In the genomic region with DNA sequence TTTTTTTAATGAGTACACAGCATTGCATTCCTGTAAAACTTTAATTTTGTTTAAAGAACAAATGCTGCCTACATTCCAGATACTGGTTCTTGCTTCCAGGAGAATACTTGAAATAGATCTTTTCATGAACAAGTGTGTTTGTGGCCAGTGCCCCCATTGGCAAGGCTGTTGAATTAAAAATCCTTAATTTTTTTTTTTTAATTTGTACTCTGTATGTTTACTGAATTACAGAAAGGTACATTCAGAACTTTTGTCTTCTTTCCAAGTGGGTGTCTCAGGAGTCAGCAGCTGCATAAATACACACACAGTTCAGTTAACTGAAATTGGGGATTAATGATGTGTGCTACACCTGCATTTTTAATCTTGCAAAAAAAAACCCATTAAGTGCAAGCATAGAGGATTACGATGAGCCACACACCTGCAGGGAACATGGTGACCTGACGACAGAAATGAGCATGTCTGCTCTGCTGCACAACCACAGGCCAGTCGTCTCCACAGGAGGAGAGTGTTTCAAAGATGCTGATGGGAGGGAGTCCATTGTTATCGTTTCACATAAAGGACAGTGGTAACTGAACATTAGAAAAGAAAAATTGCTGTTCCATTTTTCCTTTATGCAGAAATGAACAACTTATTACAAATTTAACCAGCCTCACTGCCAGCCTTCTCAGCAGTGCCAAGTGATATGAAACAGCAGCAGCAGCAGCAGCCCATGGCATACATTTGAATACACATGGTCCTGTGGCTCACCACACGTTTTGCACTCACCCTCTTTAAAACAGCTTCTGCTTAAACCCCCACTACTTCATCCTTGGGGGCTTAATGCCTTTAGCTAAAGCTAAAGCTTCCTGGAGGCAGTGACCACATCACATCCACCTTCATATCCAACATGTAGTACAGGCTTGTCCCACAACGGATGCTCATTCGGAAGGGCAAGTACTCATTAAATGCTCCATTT, we compare ENCODE assay signal across 12 cellular contexts.
DNase-seq lines count a peak whose midpoint lies in the region; ATAC-seq lines count a peak whose summit lies in the region.
"Had no signal": no experiment of that assay in that cellular context is flagged by ENCODE, and none has a peak within 500 bp of the region (broad histone marks: within the 10 kb centered on the region; RNA-seq: fewer than 3 reads in every experiment).

No MANE protein-coding gene starts in this region.

- H3K9me3 ChIP-seq in naive thymus-derived CD4-positive, alpha-beta T cell (ENCODE audit: control insufficient read depth in 2 of 3, low read length in 3 of 3), result no peaks in the 10 kb centered on the region
- H3K9me3 ChIP-seq in CD4-positive, alpha-beta memory T cell (ENCODE audit: control insufficient read depth in 1 of 2, low read length in 2 of 2), result no peaks in the 10 kb centered on the region

- peaks cover 0 to 5% (median 0%) of the 10 kb centered on the region in 5 donors for H3K36me3 Mint-ChIP-seq in naive thymus-derived CD4-positive, alpha-beta T cell
- H3K36me3 Mint-ChIP-seq in activated CD8-positive, alpha-beta T cell treated with anti-CD3 and anti-CD28 coated beads, Interleukin-2, amount 10 ng/mL, durations not matched to agents 7 days and 5 days (ENCODE audit: low read depth), result no peaks in the 10 kb centered on the region
- no peaks in the 10 kb centered on the region for H3K36me3 Mint-ChIP-seq in CD4-positive, alpha-beta memory T cell

- intact Hi-C loops in naive thymus-derived CD4-positive, alpha-beta T cell (cut with micrococcal nuclease), result no loop called here
- intact Hi-C loops in CD4-positive, alpha-beta memory T cell (cut with micrococcal nuclease), result no loop called here

- ATAC-seq in GM21423 (IDR thresholded peaks at IDR 0.05; ENCODE audit: unreplicated experiment), result peak; percentile 53
- ATAC-seq in HG03439 (IDR thresholded peaks at IDR 0.05; ENCODE audit: unreplicated experiment), result peak; percentile 57
- ATAC-seq in naive thymus-derived CD4-positive, alpha-beta T cell, result no peak
- ATAC-seq in activated CD8-positive, alpha-beta T cell treated with anti-CD3 and anti-CD28 coated beads, Interleukin-2, amount 10 ng/mL, durations not matched to agents 7 days and 5 days, result no peak
- ATAC-seq: HCT116; SK-N-SH treated with all-trans-retinoic acid at 6 μM for 48 hours; stimulated activated naive CD8-positive, alpha-beta T cell treated with anti-CD3 and anti-CD28 coated beads, Interleukin-15, amount 100 ng/mL, for 72 hours had no signal

- peaks cover 0 to 4% (median 0%) of the 10 kb centered on the region in 11 donors for H3K9me3 Mint-ChIP-seq in naive thymus-derived CD4-positive, alpha-beta T cell
- no peaks in the 10 kb centered on the region for H3K9me3 Mint-ChIP-seq in activated CD8-positive, alpha-beta T cell treated with anti-CD3 and anti-CD28 coated beads, Interleukin-2, amount 10 ng/mL, durations not matched to agents 7 days and 5 days (ENCODE audit: insufficient read depth)
- H3K9me3 Mint-ChIP-seq in CD4-positive, alpha-beta memory T cell, result no peaks in the 10 kb centered on the region
- H3K9me3 Mint-ChIP-seq: stimulated activated naive CD8-positive, alpha-beta T cell treated with anti-CD3 and anti-CD28 coated beads, Interleukin-15, amount 100 ng/mL, for 72 hours had no signal

- CTCF ChIA-PET in naive thymus-derived CD4-positive, alpha-beta T cell (lab: Charles Lee), result no interaction called here
- CTCF ChIA-PET in activated CD8-positive, alpha-beta T cell treated with anti-CD3 and anti-CD28 coated beads, Interleukin-2, amount 10 ng/mL, durations not matched to agents 7 days and 5 days (lab: Charles Lee), result no interaction called here
- CTCF ChIA-PET in CD4-positive, alpha-beta memory T cell (lab: Charles Lee; ENCODE audit: partially characterized antibody), result no interaction called here

- H3K27me3 Mint-ChIP-seq in naive thymus-derived CD4-positive, alpha-beta T cell, result no peaks in the 10 kb centered on the region
- H3K27me3 Mint-ChIP-seq in activated CD8-positive, alpha-beta T cell treated with anti-CD3 and anti-CD28 coated beads, Interleukin-2, amount 10 ng/mL, durations not matched to agents 7 days and 5 days (ENCODE audit: low read depth), result no peaks in the 10 kb centered on the region
- H3K27me3 Mint-ChIP-seq in CD4-positive, alpha-beta memory T cell, result peaks cover 1 to 3% of the 10 kb centered on the region in 2 donors
- H3K27me3 Mint-ChIP-seq: stimulated activated naive CD8-positive, alpha-beta T cell treated with anti-CD3 and anti-CD28 coated beads, Interleukin-15, amount 100 ng/mL, for 72 hours had no signal

- no peaks in the 10 kb centered on the region for H3K36me3 ChIP-seq in naive thymus-derived CD4-positive, alpha-beta T cell (ENCODE audit: control insufficient read depth in 2 of 3, insufficient read depth in 3 of 3, low read length in 3 of 3)
- H3K36me3 ChIP-seq in CD4-positive, alpha-beta memory T cell (ENCODE audit: insufficient read depth, low read length), result no peaks in the 10 kb centered on the region

- no peak overlapping the region for H3K4me3 Mint-ChIP-seq in naive thymus-derived CD4-positive, alpha-beta T cell
- H3K4me3 Mint-ChIP-seq in activated CD8-positive, alpha-beta T cell treated with anti-CD3 and anti-CD28 coated beads, Interleukin-2, amount 10 ng/mL, durations not matched to agents 7 days and 5 days, result no peak overlapping the region
- H3K4me3 Mint-ChIP-seq in CD4-positive, alpha-beta memory T cell, result no peak overlapping the region
- H3K4me3 Mint-ChIP-seq: stimulated activated naive CD8-positive, alpha-beta T cell treated with anti-CD3 and anti-CD28 coated beads, Interleukin-15, amount 100 ng/mL, for 72 hours had no signal

- peaks cover 20 to 25% (median 23%) of the 10 kb centered on the region in 7 donors for H3K4me1 Mint-ChIP-seq in naive thymus-derived CD4-positive, alpha-beta T cell
- H3K4me1 Mint-ChIP-seq in activated CD8-positive, alpha-beta T cell treated with anti-CD3 and anti-CD28 coated beads, Interleukin-2, amount 10 ng/mL, durations not matched to agents 7 days and 5 days (ENCODE audit: low read depth), result peaks cover 15% of the 10 kb centered on the region
- H3K4me1 Mint-ChIP-seq in CD4-positive, alpha-beta memory T cell, result peaks cover 15 to 24% (median 19%) of the 10 kb centered on the region in 4 donors

- no peak overlapping the region for H3K27ac Mint-ChIP-seq in naive thymus-derived CD4-positive, alpha-beta T cell
- no peak overlapping the region for H3K27ac Mint-ChIP-seq in activated CD8-positive, alpha-beta T cell treated with anti-CD3 and anti-CD28 coated beads, Interleukin-2, amount 10 ng/mL, durations not matched to agents 7 days and 5 days
- peak overlapping the region in 1 of 7 donors; percentile 76 for H3K27ac Mint-ChIP-seq in CD4-positive, alpha-beta memory T cell
- H3K27ac Mint-ChIP-seq: stimulated activated naive CD8-positive, alpha-beta T cell treated with anti-CD3 and anti-CD28 coated beads, Interleukin-15, amount 100 ng/mL, for 72 hours had no signal

- no peak overlapping the region for H3K27ac ChIP-seq in naive thymus-derived CD4-positive, alpha-beta T cell (ENCODE audit: low read depth, low read length)
- H3K27ac ChIP-seq in CD4-positive, alpha-beta memory T cell (ENCODE audit: low read depth, low read length), result no peak overlapping the region
- H3K27ac ChIP-seq: parathyroid adenoma had no signal

- POLR2A ChIA-PET in naive thymus-derived CD4-positive, alpha-beta T cell (lab: Charles Lee), result no interaction called here
- POLR2A ChIA-PET in activated CD8-positive, alpha-beta T cell treated with anti-CD3 and anti-CD28 coated beads, Interleukin-2, amount 10 ng/mL, durations not matched to agents 7 days and 5 days (lab: Charles Lee), result no interaction called here
- POLR2A ChIA-PET in CD4-positive, alpha-beta memory T cell (lab: Charles Lee; ENCODE audit: partially characterized antibody), result no interaction called here

- peaks cover 11 to 19% of the 10 kb centered on the region in 2 donors for H3K4me1 ChIP-seq in naive thymus-derived CD4-positive, alpha-beta T cell (ENCODE audit: control insufficient read depth in 2 of 2, insufficient read depth in 2 of 2, low read length in 2 of 2)
- H3K4me1 ChIP-seq in CD4-positive, alpha-beta memory T cell (ENCODE audit: insufficient read depth, low read length), result peaks cover 20% of the 10 kb centered on the region
- H3K4me1 ChIP-seq: parathyroid adenoma had no signal

- no peak overlapping the region for H3K4me3 ChIP-seq in naive thymus-derived CD4-positive, alpha-beta T cell (ENCODE audit: low read length)
- H3K4me3 ChIP-seq in CD4-positive, alpha-beta memory T cell (ENCODE audit: low read length in 2 of 2), result no peak overlapping the region

- H3K27me3 ChIP-seq in naive thymus-derived CD4-positive, alpha-beta T cell (ENCODE audit: control insufficient read depth in 2 of 2, insufficient read depth in 2 of 2, low read length in 2 of 2), result no peaks in the 10 kb centered on the region
- H3K27me3 ChIP-seq in CD4-positive, alpha-beta memory T cell (ENCODE audit: insufficient read depth, low read length), result no peaks in the 10 kb centered on the region

- DNase-seq in DMS79 treated with DMSO at 0.1 percent for 48 hours (lab: John Stamatoyannopoulos, UW), result peak; percentile 91
- DNase-seq in RPMI8226, result peak; percentile 76
- no peak for DNase-seq in naive thymus-derived CD4-positive, alpha-beta T cell
- no peak for DNase-seq in NCI-H187 (lab: John Stamatoyannopoulos, UW)
- DNase-seq in activated CD8-positive, alpha-beta T cell treated with anti-CD3 and anti-CD28 coated beads, Interleukin-2, amount 10 ng/mL, durations not matched to agents 7 days and 5 days, result no peak
- no peak for DNase-seq in CD4-positive, alpha-beta memory T cell
- DNase-seq: stimulated activated naive CD8-positive, alpha-beta T cell treated with anti-CD3 and anti-CD28 coated beads, Interleukin-15, amount 100 ng/mL, for 72 hours had no signal

Comparison
In these comparisons a context has a peak if more than half of its experiments do, and no peak if none do; other contexts are left out.
1. DNase-seq: peak in DMS79 treated with DMSO at 0.1 percent for 48 hours (single experiment) and RPMI8226 (single experiment); none in naive thymus-derived CD4-positive, alpha-beta T cell (0 of 9), NCI-H187 (0 of 2), activated CD8-positive, alpha-beta T cell treated with anti-CD3 and anti-CD28 coated beads, Interleukin-2, amount 10 ng/mL, durations not matched to agents 7 days and 5 days (single experiment) and CD4-positive, alpha-beta memory T cell (0 of 5).
2. ATAC-seq: peak in GM21423 (single experiment) and HG03439 (single experiment); none in naive thymus-derived CD4-positive, alpha-beta T cell (single experiment) and activated CD8-positive, alpha-beta T cell treated with anti-CD3 and anti-CD28 coated beads, Interleukin-2, amount 10 ng/mL, durations not matched to agents 7 days and 5 days (single experiment).